15 cellular contexts compared by ENCODE assay signal in genomic region chr7:30896783-30897617, GRCh38. TPM values are rescaled to one million over a fixed set of nuclear protein-coding genes. Genes with fewer than 3 reads are reported as not detected.
DNase-seq lines count a peak whose midpoint lies in the region; TF ChIP-seq lines count a peak whose summit lies in the region.
"Had no signal": no experiment of that assay in that cellular context is flagged by ENCODE, and none has a peak within 500 bp of the region (broad histone marks: within the 10 kb centered on the region; RNA-seq: fewer than 3 reads in every experiment).

No MANE protein-coding gene starts in this region.

- no peaks in the 10 kb centered on the region for H3K9me3 Mint-ChIP-seq in type B pancreatic cell
- H3K9me3 Mint-ChIP-seq: endodermal cell had no signal

- no peak overlapping the region for H3K27ac ChIP-seq in colonic mucosa
- H3K27ac ChIP-seq in liver (ENCODE audit: low read depth in 1 of 2, low read length in 2 of 2): peak overlapping the region; percentile 10 to 37

- peak overlapping the region; percentile 18 for H3K27ac Mint-ChIP-seq in type B pancreatic cell
- H3K27ac Mint-ChIP-seq: activated CD8-positive, alpha-beta T cell treated with anti-CD3 and anti-CD28 coated beads, Interleukin-2, amount 10 ng/mL, durations not matched to agents 7 days and 5 days; endodermal cell had no signal

- H3K27me3 ChIP-seq in colonic mucosa (no peaks in the 10 kb centered on the region), liver (ENCODE audit: control insufficient read depth in 4 of 4, insufficient read depth in 4 of 4, low read length in 3 of 4) (no peaks in the 10 kb centered on the region)
- H3K27me3 ChIP-seq: breast epithelium, tibial nerve had no signal

- H3K4me3 ChIP-seq in colonic mucosa: no peak overlapping the region
- H3K4me3 ChIP-seq in liver (ENCODE audit: low read depth in 1 of 3, low read length in 3 of 3): no peak overlapping the region
- H3K4me3 ChIP-seq: breast epithelium, tibial nerve had no signal

- H3K9ac ChIP-seq in colonic mucosa (ENCODE audit: low read depth in 2 of 2, low read length in 2 of 2): no peak overlapping the region
- H3K9ac ChIP-seq in liver (ENCODE audit: low read depth in 1 of 2, low read length in 2 of 2): peak overlapping the region in 1 of 2 donors; percentile 7

- H3K27me3 Mint-ChIP-seq in type B pancreatic cell: peaks cover 6% of the 10 kb centered on the region

- H3K36me3 ChIP-seq in colonic mucosa (no peaks in the 10 kb centered on the region), liver (ENCODE audit: control insufficient read depth in 4 of 4, insufficient read depth in 3 of 4, low read depth in 1 of 4, low read length in 3 of 4) (no peaks in the 10 kb centered on the region)
- H3K36me3 ChIP-seq: breast epithelium had no signal

- 25% methylated on average over 13 of the region's 13 CpGs for WGBS in liver

- intact Hi-C loops in colonic mucosa (cut with DNase I): no loop called here

- H3K4me1 ChIP-seq in colonic mucosa (no peaks in the 10 kb centered on the region), liver (ENCODE audit: control insufficient read depth in 4 of 4, insufficient read depth in 4 of 4, low read length in 3 of 4) (peaks cover 5 to 21% (median 14%) of the 10 kb centered on the region in 4 donors)
- H3K4me1 ChIP-seq: breast epithelium had no signal

- TF ChIP-seq CTCF in colonic mucosa (IDR thresholded peaks at IDR 0.05) (no peak), liver (IDR thresholded peaks at IDR 0.05; ENCODE audit: low read depth, low read length, missing input control) (no peak), type B pancreatic cell (conservative IDR thresholded peaks at IDR 0.05) (no peak)

- peaks cover 39% of the 10 kb centered on the region for H3K4me1 Mint-ChIP-seq in type B pancreatic cell (ENCODE audit: unreplicated experiment)

- H3K9me3 ChIP-seq in colonic mucosa: no peaks in the 10 kb centered on the region
- H3K9me3 ChIP-seq in liver (ENCODE audit: control insufficient read depth in 4 of 4, low read length in 3 of 4): no peaks in the 10 kb centered on the region
- H3K9me3 ChIP-seq: breast epithelium, tibial nerve had no signal

- H3K4me3 Mint-ChIP-seq in type B pancreatic cell: no peak overlapping the region
- H3K4me3 Mint-ChIP-seq: activated CD8-positive, alpha-beta T cell treated with anti-CD3 and anti-CD28 coated beads, Interleukin-2, amount 10 ng/mL, durations not matched to agents 7 days and 5 days; endodermal cell had no signal

- DNase-seq in NCI-H345 (lab: John Stamatoyannopoulos, UW) (peak; percentile 39), NCI-H345 treated with DMSO at 0.1 percent for 48 hours (lab: John Stamatoyannopoulos, UW; ENCODE audit: unreplicated experiment) (no peak), colonic mucosa (peak; percentile 64), type B pancreatic cell (ENCODE audit: extremely low spot score, unreplicated experiment) (no peak), NCI-H187 treated with DMSO at 0.1 percent for 48 hours (lab: John Stamatoyannopoulos, UW) (no peak), islet precursor cell (no peak), SHP77 (lab: John Stamatoyannopoulos, UW) (no peak)
- DNase-seq: activated CD8-positive, alpha-beta T cell treated with anti-CD3 and anti-CD28 coated beads, Interleukin-2, amount 10 ng/mL, durations not matched to agents 7 days and 5 days; activated gamma-delta T cell treated with Interleukin-2 at 50 U/mL for 16 hours; endodermal cell; SHP77 treated with DMSO at 0.1 percent for 48 hours had no signal

- no peaks in the 10 kb centered on the region for H3K36me3 Mint-ChIP-seq in type B pancreatic cell

- TF ChIP-seq RAD21 in liver (IDR thresholded peaks at IDR 0.05): no peak

TF ChIP-seq in liver, 16 proteins besides CTCF, POLR2A, EP300 and RAD21:
- TF ChIP-seq SP1 (IDR thresholded peaks at IDR 0.05) (peak; percentile 38), HNF4A (conservative IDR thresholded peaks at IDR 0.05) (peak in 1 of 2 donors; percentile 20), NR2F2 (IDR thresholded peaks at IDR 0.05) (peak; percentile 57), RXRA (IDR thresholded peaks at IDR 0.05) (peak; percentile 14 to 54), ZBTB33 (IDR thresholded peaks at IDR 0.05) (no peak), JUND (IDR thresholded peaks at IDR 0.05) (no peak), YY1 (IDR thresholded peaks at IDR 0.05) (peak; percentile 40)

RNA-seq across cellular contexts. Expression of gene AQP1, which starts 14.7 kb away (rescaled TPM):
- total RNA-seq in colonic mucosa: 10 to 100 TPM; 33.9 to 47.4 TPM
- 10 to 100 TPM; 27.9 to 76.3 TPM for total RNA-seq in liver
- polyA plus RNA-seq in liver: 10 to 100 TPM in 1 of 2 donors, 1 to 10 TPM in 1; 8.9 to 19.1 TPM
- total RNA-seq in type B pancreatic cell (ENCODE audit: low replicate concordance): 1.7 and 6.0 TPM in 2 replicates
- total RNA-seq: HT1080 had no signal

Comparison
In these comparisons a context has a peak if more than half of its experiments do, and no peak if none do; other contexts are left out.
1. DNase-seq: peak in NCI-H345 (single experiment) and colonic mucosa (single experiment); none in NCI-H345 treated with DMSO at 0.1 percent for 48 hours (single experiment), type B pancreatic cell (single experiment), NCI-H187 treated with DMSO at 0.1 percent for 48 hours (single experiment), islet precursor cell (single experiment) and SHP77 (0 of 2).